ENCODE assay signal across 24 cellular contexts in the genomic region with DNA sequence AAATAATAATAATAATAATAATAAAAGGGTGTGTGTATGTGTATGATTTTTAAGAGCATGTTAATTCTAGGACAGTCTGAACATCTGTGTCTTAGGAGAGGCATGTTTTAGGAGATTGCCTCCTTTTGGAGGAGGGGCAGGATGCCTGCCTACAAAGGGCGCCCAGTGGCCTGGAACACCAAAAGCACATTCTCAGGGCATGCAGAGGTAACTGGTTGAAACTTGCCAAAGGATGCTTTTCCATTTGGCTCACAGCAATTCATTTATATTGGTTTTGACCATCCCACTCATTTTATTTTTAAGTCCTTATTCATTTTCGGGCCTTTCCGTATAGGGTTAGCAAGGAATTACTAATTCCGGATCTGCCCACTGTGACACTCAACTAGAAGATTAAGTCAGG. TPM values are rescaled to one million over a fixed set of nuclear protein-coding genes. Genes with fewer than 3 reads are reported as not detected.
DNase-seq lines count a peak whose midpoint lies in the region; FAIRE-seq and TF ChIP-seq lines count a peak whose summit lies in the region.
"Had no signal": no experiment of that assay in that cellular context is flagged by ENCODE, and none has a peak within 500 bp of the region (broad histone marks: within the 10 kb centered on the region; RNA-seq: fewer than 3 reads in every experiment).

No MANE protein-coding gene starts in this region.

- in situ Hi-C loops in ACHN (cut with HindIII; ENCODE audit: low pct_ligation_motif_present, low pct_unique_long_range_greater_than_20kb, low sequenced_read_pairs), result no loop called here

- no peaks in the 10 kb centered on the region for H3K27me3 ChIP-seq in hepatocyte
- no peaks in the 10 kb centered on the region for H3K27me3 ChIP-seq in osteoblast (ENCODE audit: insufficient read depth, low read length)
- H3K27me3 ChIP-seq: BLaER1 treated with 17β-estradiol and CSF1 and Interleukin-3, amounts not matched to agents 10 nM and 100 nM; gastrocnemius medialis; left lung; upper lobe of right lung had no signal

- H3K4me3 ChIP-seq in hepatocyte (no peak overlapping the region), osteoblast (ENCODE audit: insufficient read depth, low read length) (no peak overlapping the region)
- H3K4me3 ChIP-seq: BLaER1 treated with 17β-estradiol and CSF1 and Interleukin-3, amounts not matched to agents 10 nM and 100 nM; gastrocnemius medialis; left lung; mucosa of descending colon; psoas muscle; spleen; upper lobe of right lung had no signal

- H4K20me1 ChIP-seq in hepatocyte (ENCODE audit: insufficient read depth, poor library complexity, severe bottlenecking) (no peaks in the 10 kb centered on the region), osteoblast (ENCODE audit: insufficient read depth, low read length) (no peaks in the 10 kb centered on the region)
- H4K20me1 ChIP-seq: BLaER1 treated with 17β-estradiol and CSF1 and Interleukin-3, amounts not matched to agents 10 nM and 100 nM had no signal

- H3K79me2 ChIP-seq in hepatocyte (no peaks in the 10 kb centered on the region), osteoblast (ENCODE audit: insufficient read depth, low read length) (no peaks in the 10 kb centered on the region)

- DNase-seq in ACHN, result peak; percentile 83
- peak; percentile 88 for DNase-seq in RCC 7860 (ENCODE audit: low spot score)
- DNase-seq in hepatocyte (ENCODE audit: low spot score), result no peak
- DNase-seq in osteoblast (ENCODE audit: insufficient read length, low spot score, missing footprints), result no peak
- DNase-seq in caudate nucleus (lab: John Stamatoyannopoulos, UW), result no peak
- no peak for DNase-seq in LoVo (ENCODE audit: low spot score)
- no peak for DNase-seq in HCEC 1CT
- no peak for DNase-seq in NCI-H146 (lab: John Stamatoyannopoulos, UW)
- DNase-seq: activated CD8-positive, alpha-beta memory T cell treated with anti-CD3 and anti-CD28 coated beads for 24 hours; activated naive CD4-positive, alpha-beta T cell treated with anti-CD3 and anti-CD28 coated beads, Interleukin-2, amount 10 ng/mL, durations not matched to agents 7 days and 5 days; activated T-cell treated with anti-CD3 and anti-CD28 coated beads, Interleukin-2, amount 50 U/mL, for 48 hours; gastrocnemius medialis; left lung; mucosa of descending colon; NCI-H1092 treated with DMSO at 0.1 percent for 48 hours; NCI-H2081; NK-92 treated with Interleukin-12 subunit alpha and Interleukin-12 subunit beta, amount 100 ng/mL, for 24 hours; psoas muscle; RPMI8226; spleen; stimulated activated CD4-positive, alpha-beta T cell treated with anti-CD3 and anti-CD28 coated beads, Interleukin-4, amount 100 ng/mL, for 4 hours; stimulated activated naive CD8-positive, alpha-beta T cell treated with anti-CD3 and anti-CD28 coated beads, Interleukin-15, amount 100 ng/mL, for 72 hours; upper lobe of right lung had no signal

- H3K4me1 ChIP-seq in hepatocyte (ENCODE audit: insufficient read depth) (peaks cover 6% of the 10 kb centered on the region), osteoblast (ENCODE audit: insufficient read depth, low read length) (peaks cover 37% of the 10 kb centered on the region)
- H3K4me1 ChIP-seq: BLaER1 treated with 17β-estradiol and CSF1 and Interleukin-3, amounts not matched to agents 10 nM and 100 nM; gastrocnemius medialis; left lung; psoas muscle; spleen; upper lobe of right lung had no signal

- H3K27ac ChIP-seq in hepatocyte (peak overlapping the region; percentile 5), osteoblast (ENCODE audit: low read depth, low read length) (peak overlapping the region; percentile 19), caudate nucleus (ENCODE audit: low read depth, low read length) (no peak overlapping the region)
- H3K27ac ChIP-seq: BLaER1 treated with 17β-estradiol and CSF1 and Interleukin-3, amounts not matched to agents 10 nM and 100 nM; gastrocnemius medialis; left lung; psoas muscle; spleen; upper lobe of right lung had no signal

- no peak for FAIRE-seq in RCC 7860 (lab: Jason Lieb, UNC)

- H3K9me3 ChIP-seq in hepatocyte (ENCODE audit: low read depth) (no peaks in the 10 kb centered on the region), osteoblast (ENCODE audit: low read depth, low read length) (no peaks in the 10 kb centered on the region)
- H3K9me3 ChIP-seq: gastrocnemius medialis, left lung, mucosa of descending colon, psoas muscle, spleen, upper lobe of right lung had no signal

- no peaks in the 10 kb centered on the region for H3K36me3 ChIP-seq in hepatocyte (replicated peaks; ENCODE audit: insufficient read depth, low read depth)
- no peaks in the 10 kb centered on the region for H3K36me3 ChIP-seq in osteoblast (ENCODE audit: insufficient read depth, low read length)
- H3K36me3 ChIP-seq: BLaER1 treated with 17β-estradiol and CSF1 and Interleukin-3, amounts not matched to agents 10 nM and 100 nM; gastrocnemius medialis; left lung; spleen; upper lobe of right lung had no signal

- H3K9me2 ChIP-seq in hepatocyte (replicated peaks; ENCODE audit: insufficient read depth), result no peaks in the 10 kb centered on the region

- H2AFZ ChIP-seq in hepatocyte (no peak overlapping the region), osteoblast (ENCODE audit: low read length) (no peak overlapping the region)

- TF ChIP-seq CTCF in hepatocyte (IDR thresholded peaks at IDR 0.05; ENCODE audit: poor library complexity) (no peak), osteoblast (IDR thresholded peaks at IDR 0.05; ENCODE audit: extremely low read depth, low read depth, low read length) (no peak)

- H3K4me2 ChIP-seq in hepatocyte, result no peak overlapping the region
- no peak overlapping the region for H3K4me2 ChIP-seq in osteoblast (ENCODE audit: insufficient read depth, low read length)
- H3K4me2 ChIP-seq: BLaER1 treated with 17β-estradiol and CSF1 and Interleukin-3, amounts not matched to agents 10 nM and 100 nM had no signal

- WGBS in hepatocyte (ENCODE audit: low lambda C conversion rate, missing lambda C conversion rate), result 98% methylated on average over 4 of the region's 4 CpGs

RNA-seq across cellular contexts. Expression of a gene that starts 21.1 kb away (rescaled TPM):
- total RNA-seq in hepatocyte (73.5 and 76.3 TPM in 2 replicates), osteoblast (3.3 and 3.5 TPM in 2 replicates)
- 32.9 and 45.3 TPM in 2 replicates for polyA plus RNA-seq in hepatocyte

Comparison
In these comparisons a context has a peak if more than half of its experiments do, and no peak if none do; other contexts are left out.
1. DNase-seq: peak in ACHN (single experiment) and RCC 7860 (single experiment); none in hepatocyte (single experiment), osteoblast (single experiment), caudate nucleus (0 of 61), LoVo (single experiment), HCEC 1CT (single experiment) and NCI-H146 (single experiment).
2. RNA of a gene that starts 21.1 kb away (total RNA-seq): 73.5 to 76.3 TPM in hepatocyte; 3.3 to 3.5 TPM in osteoblast; every median in the first group is over 10 times any median in the second.